Comparison of ENCODE assay signal across 9 cellular contexts in the genomic region with DNA sequence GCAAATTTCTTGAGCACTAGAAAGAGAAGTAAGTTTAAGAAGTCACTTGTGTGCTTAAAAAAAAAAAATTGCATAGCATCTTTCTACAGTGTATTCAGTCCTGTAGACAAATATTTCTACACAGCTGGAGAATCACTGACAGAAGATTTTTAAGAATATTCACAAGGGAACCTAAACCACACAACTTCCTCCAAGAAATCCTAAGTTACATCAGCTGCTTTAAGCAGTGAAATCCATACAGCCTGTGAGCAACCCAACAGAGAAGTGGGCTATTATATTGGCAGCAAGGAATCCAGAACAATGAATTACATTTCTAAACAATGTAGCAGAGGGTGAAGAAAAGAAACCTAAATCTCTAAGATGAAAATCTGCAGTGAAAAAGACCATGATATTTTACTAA. TPM values are rescaled to one million over a fixed set of nuclear protein-coding genes. Genes with fewer than 3 reads are reported as not detected.
DNase-seq lines count a peak whose midpoint lies in the region; ATAC-seq, FAIRE-seq and TF ChIP-seq lines count a peak whose summit lies in the region.
"Had no signal": no experiment of that assay in that cellular context is flagged by ENCODE, and none has a peak within 500 bp of the region (broad histone marks: within the 10 kb centered on the region; RNA-seq: fewer than 3 reads in every experiment).

No MANE protein-coding gene starts in this region.

- H3K9me3 Mint-ChIP-seq in astrocyte (ENCODE audit: unreplicated experiment) (no peaks in the 10 kb centered on the region), natural killer cell (no peaks in the 10 kb centered on the region)

- no peak for ATAC-seq in natural killer cell
- ATAC-seq: A549 had no signal

- H3K4me1 ChIP-seq in astrocyte (ENCODE audit: insufficient read depth, low read length) = peaks cover 46% of the 10 kb centered on the region

- peak overlapping the region; percentile 84 for H3K4me3 Mint-ChIP-seq in astrocyte (ENCODE audit: unreplicated experiment)
- H3K4me3 Mint-ChIP-seq in natural killer cell = no peak overlapping the region

- H3K36me3 ChIP-seq in astrocyte (ENCODE audit: insufficient read depth, low read length) (no peaks in the 10 kb centered on the region), kidney epithelial cell (ENCODE audit: control insufficient read depth, insufficient read depth, low read length) (no peaks in the 10 kb centered on the region)

- no peaks in the 10 kb centered on the region for H3K9me3 ChIP-seq in astrocyte (ENCODE audit: insufficient read depth, low read depth, low read length)
- H3K9me3 ChIP-seq: A549 had no signal

- H3K27ac Mint-ChIP-seq in astrocyte (ENCODE audit: unreplicated experiment) (peak overlapping the region; percentile 83), natural killer cell (peak overlapping the region in 1 of 2 donors; percentile 36)

- H3K27me3 Mint-ChIP-seq in astrocyte (ENCODE audit: low read depth, unreplicated experiment) (no peaks in the 10 kb centered on the region), natural killer cell (ENCODE audit: low read depth in 2 of 2) (peaks cover 0 to 7% of the 10 kb centered on the region in 2 donors)

- H3K36me3 Mint-ChIP-seq in astrocyte (ENCODE audit: low read depth, unreplicated experiment) (no peaks in the 10 kb centered on the region), natural killer cell (no peaks in the 10 kb centered on the region)

- no peaks in the 10 kb centered on the region for H4K20me1 ChIP-seq in astrocyte (ENCODE audit: insufficient read depth, low read length)

- H3K4me3 ChIP-seq in astrocyte (ENCODE audit: insufficient read depth, low read depth, low read length) (peak overlapping the region; percentile 62), kidney epithelial cell (ENCODE audit: low read depth, low read length) (peak overlapping the region; percentile 21)
- H3K4me3 ChIP-seq: A549 had no signal

- peak overlapping the region; percentile 84 for H3K9ac ChIP-seq in astrocyte (ENCODE audit: low read length)

- peaks cover 11% of the 10 kb centered on the region for H3K79me2 ChIP-seq in astrocyte (ENCODE audit: insufficient read depth, low read length)

- H3K27me3 ChIP-seq in astrocyte (ENCODE audit: insufficient read depth, low read length) = no peaks in the 10 kb centered on the region
- H3K27me3 ChIP-seq in kidney epithelial cell (ENCODE audit: control insufficient read depth, insufficient read depth, low read length) = no peaks in the 10 kb centered on the region

- intact Hi-C loops in natural killer cell (cut with micrococcal nuclease) = no loop called here

- no peak overlapping the region for H2AFZ ChIP-seq in astrocyte (ENCODE audit: low read depth, low read length)

- peak overlapping the region; percentile 92 for H3K4me2 ChIP-seq in astrocyte (ENCODE audit: low read length)
- H3K4me2 ChIP-seq: A549 had no signal

- H3K27ac ChIP-seq in astrocyte (ENCODE audit: low read depth, low read length) (peak overlapping the region; percentile 11), temporal lobe (ENCODE audit: low read depth, low read length) (peak overlapping the region; percentile 97)
- H3K27ac ChIP-seq: A549 had no signal

- peak; percentile 23 to 54 for DNase-seq in NOMO-1 (lab: John Stamatoyannopoulos, UW; ENCODE audit: unreplicated experiment in 2 of 2)
- DNase-seq in NOMO-1 treated with dmso at 0.1 percent for 144 hours (lab: John Stamatoyannopoulos, UW; ENCODE audit: unreplicated experiment) = no peak
- peak; percentile 51 for DNase-seq in astrocyte (ENCODE audit: low read depth)
- no peak for DNase-seq in kidney epithelial cell (ENCODE audit: low read depth)
- no peak for DNase-seq in germinal center (ENCODE audit: low spot score)
- DNase-seq in NCI-H226 = no peak
- DNase-seq in natural killer cell = no peak

- TF ChIP-seq CTCF in astrocyte (IDR thresholded peaks at IDR 0.05; ENCODE audit: insufficient read depth, low read depth, low read length) = no peak
- no peak for TF ChIP-seq CTCF in kidney epithelial cell (IDR thresholded peaks at IDR 0.05; ENCODE audit: insufficient read depth, low read length, poor library complexity, severe bottlenecking)
- no peak for TF ChIP-seq CTCF in natural killer cell (IDR thresholded peaks at IDR 0.05)

- FAIRE-seq in astrocyte (lab: Jason Lieb, UNC) = peak; percentile 39
- FAIRE-seq: A549 had no signal

- H3K4me1 Mint-ChIP-seq in astrocyte (ENCODE audit: low read depth, unreplicated experiment) = peaks cover 57% of the 10 kb centered on the region
- peaks cover 19 to 42% of the 10 kb centered on the region in 2 donors for H3K4me1 Mint-ChIP-seq in natural killer cell

RNA-seq across cellular contexts. Expression of gene DOCK9, which starts 1.5 kb away (rescaled TPM):
- 43.5 and 56.3 TPM in 2 replicates for total RNA-seq in astrocyte
- 226 and 230 TPM in 2 replicates for total RNA-seq in kidney epithelial cell
- 137 TPM for total RNA-seq in temporal lobe
- total RNA-seq in natural killer cell = 10 to 100 TPM; 31.5 to 42.5 (median 40.9) TPM

Comparison
In these comparisons a context has a peak if more than half of its experiments do, and no peak if none do; other contexts are left out.
1. DNase-seq: peak in NOMO-1 (2 of 2) and astrocyte (single experiment); none in NOMO-1 treated with dmso at 0.1 percent for 144 hours (single experiment), kidney epithelial cell (single experiment), germinal center (single experiment), NCI-H226 (single experiment) and natural killer cell (single experiment).